In genomic region chrX:110145854-110146253, GRCh38 we compare ENCODE assay signal across 9 cellular contexts.
A peak's percentile ranks its signal among the peaks of the same experiment; 100 is the strongest.
DNase-seq lines count a peak whose midpoint lies in the region; ATAC-seq and TF ChIP-seq lines count a peak whose summit lies in the region.
"Had no signal": no experiment of that assay in that cellular context is flagged by ENCODE, and none has a peak within 500 bp of the region (broad histone marks: within the 10 kb centered on the region; RNA-seq: fewer than 3 reads in every experiment).

No MANE protein-coding gene starts in this region.

- no peak overlapping the region for H3K4me3 Mint-ChIP-seq in chondrocyte (ENCODE audit: unreplicated experiment)
- H3K4me3 Mint-ChIP-seq: activated naive CD8-positive, alpha-beta T cell treated with anti-CD3 and anti-CD28 coated beads, Interleukin-2, amount 10 ng/mL, durations not matched to agents 7 days and 5 days had no signal

- H3K4me3 ChIP-seq in OCI-LY1 (ENCODE audit: low read depth, low read length, poor library complexity, severe bottlenecking), result no peak overlapping the region
- H3K4me3 ChIP-seq in mesenchymal stem cell (ENCODE audit: insufficient read depth in 1 of 2, low read depth in 1 of 2, low read length in 2 of 2), result no peak overlapping the region

- H3K4me1 ChIP-seq in OCI-LY1 (ENCODE audit: insufficient read depth, low read length, severe bottlenecking) (no peaks in the 10 kb centered on the region), mesenchymal stem cell (ENCODE audit: control insufficient read depth, insufficient read depth, low read depth, low read length) (no peaks in the 10 kb centered on the region)

- H2AFZ ChIP-seq in OCI-LY1 (ENCODE audit: low read length) (no peak overlapping the region), mesenchymal stem cell (ENCODE audit: low read depth, low read length) (no peak overlapping the region)

- no peaks in the 10 kb centered on the region for H3K36me3 ChIP-seq in OCI-LY1 (ENCODE audit: insufficient read depth, low read length)
- H3K36me3 ChIP-seq in mesenchymal stem cell (ENCODE audit: control insufficient read depth in 1 of 2, insufficient read depth in 2 of 2, low read depth in 1 of 2, low read length in 2 of 2), result no peaks in the 10 kb centered on the region

- H3K9ac ChIP-seq in OCI-LY1 (ENCODE audit: low read length) (no peak overlapping the region), mesenchymal stem cell (ENCODE audit: low read length) (peak overlapping the region; percentile 37)

- no peak overlapping the region for H2BK12ac ChIP-seq in mesenchymal stem cell (ENCODE audit: low read length in 2 of 2)

- no peak overlapping the region for H3K4ac ChIP-seq in mesenchymal stem cell (ENCODE audit: low read depth in 1 of 2, low read length in 2 of 2)

- no peaks in the 10 kb centered on the region for H3K79me1 ChIP-seq in mesenchymal stem cell (replicated peaks; ENCODE audit: low read length, poor library complexity, severe bottlenecking)

- H3K4me1 Mint-ChIP-seq in chondrocyte (ENCODE audit: low read depth), result no peaks in the 10 kb centered on the region

- H3K9me3 ChIP-seq in OCI-LY1 (ENCODE audit: low read length), result no peaks in the 10 kb centered on the region
- no peaks in the 10 kb centered on the region for H3K9me3 ChIP-seq in mesenchymal stem cell (ENCODE audit: control insufficient read depth, low read length)

- peak; percentile 43 for TF ChIP-seq CTCF in OCI-LY1 (IDR thresholded peaks at IDR 0.05; ENCODE audit: low read length)
- peak; percentile 77 for TF ChIP-seq CTCF in chondrocyte (IDR thresholded peaks at IDR 0.05)

- peak overlapping the region in 1 of 2 experiments; percentile 21 for H3K18ac ChIP-seq in mesenchymal stem cell (ENCODE audit: low read depth in 1 of 2, low read length in 2 of 2)

- intact Hi-C loops in Right ventricle myocardium inferior (cut with DNase I) (loop anchor here (5.0 to 10.0 kb wide), 3 partner anchors 141 to 431 kb away; partner anchors contain the start of gene TMEM164), cardiac septum (cut with DNase I) (loop anchor here (2.0 to 10.0 kb wide), 4 partner anchors 101 to 431 kb away; partner anchors contain the start of gene TMEM164)

- H3F3A ChIP-seq in OCI-LY1 (ENCODE audit: insufficient read depth, low read length), result no peaks in the 10 kb centered on the region

- no peaks in the 10 kb centered on the region for H4K20me1 ChIP-seq in OCI-LY1 (ENCODE audit: insufficient read depth, low read length)

- H2BK120ac ChIP-seq in mesenchymal stem cell (ENCODE audit: low read depth, low read length), result no peak overlapping the region

- H2BK5ac ChIP-seq in mesenchymal stem cell (ENCODE audit: low read depth, low read length, poor library complexity, severe bottlenecking), result no peak overlapping the region

- 15% methylated on average over 3 of the region's 4 CpGs for WGBS in mesenchymal stem cell

- H3K9me3 Mint-ChIP-seq in chondrocyte (ENCODE audit: low read depth), result no peaks in the 10 kb centered on the region
- H3K9me3 Mint-ChIP-seq: activated naive CD8-positive, alpha-beta T cell treated with anti-CD3 and anti-CD28 coated beads, Interleukin-2, amount 10 ng/mL, durations not matched to agents 7 days and 5 days had no signal

- H3K27ac ChIP-seq in OCI-LY1 (ENCODE audit: low read depth, low read length, poor library complexity, severe bottlenecking) (no peak overlapping the region), mesenchymal stem cell (ENCODE audit: low read length, poor library complexity, severe bottlenecking) (no peak overlapping the region)

- DNase-seq in Right ventricle myocardium inferior (ENCODE audit: missing footprints) (no peak), cardiac septum (ENCODE audit: low spot score) (no peak), HCEC 1CT (peak; percentile 18), chondrocyte (ENCODE audit: low spot score) (no peak), mesenchymal stem cell (peak; percentile 49), T1000 (lab: John Stamatoyannopoulos, UW) (no peak)
- DNase-seq: activated naive CD8-positive, alpha-beta T cell treated with anti-CD3 and anti-CD28 coated beads, Interleukin-2, amount 10 ng/mL, durations not matched to agents 7 days and 5 days had no signal

- H4K8ac ChIP-seq in mesenchymal stem cell (ENCODE audit: low read length), result no peak overlapping the region

- no peaks in the 10 kb centered on the region for H3K9me2 ChIP-seq in OCI-LY1 (ENCODE audit: low read depth, low read length)

- no peak overlapping the region for H3K14ac ChIP-seq in mesenchymal stem cell (ENCODE audit: low read length in 2 of 2)

- H3K27me3 ChIP-seq in OCI-LY1 (ENCODE audit: insufficient read depth, low read length), result no peaks in the 10 kb centered on the region
- peaks cover 0 to 12% of the 10 kb centered on the region in 2 experiments for H3K27me3 ChIP-seq in mesenchymal stem cell (ENCODE audit: control insufficient read depth in 1 of 2, insufficient read depth in 1 of 2, low read length in 2 of 2)

- peaks cover 2% of the 10 kb centered on the region for H3K36me3 Mint-ChIP-seq in chondrocyte (ENCODE audit: low read depth)

- H3K27ac Mint-ChIP-seq in chondrocyte (ENCODE audit: unreplicated experiment), result no peak overlapping the region
- H3K27ac Mint-ChIP-seq: activated naive CD8-positive, alpha-beta T cell treated with anti-CD3 and anti-CD28 coated beads, Interleukin-2, amount 10 ng/mL, durations not matched to agents 7 days and 5 days had no signal

- H2AK5ac ChIP-seq in mesenchymal stem cell (ENCODE audit: low read length, severe bottlenecking), result no peak overlapping the region

- H3K23ac ChIP-seq in mesenchymal stem cell (ENCODE audit: low read length in 2 of 2), result no peak overlapping the region

- ATAC-seq in Right ventricle myocardium inferior (peak; percentile 48), HG02642 (IDR thresholded peaks at IDR 0.05; ENCODE audit: poor library complexity, unreplicated experiment) (no peak)

- H3K27me3 Mint-ChIP-seq in chondrocyte (ENCODE audit: low read depth), result no peaks in the 10 kb centered on the region
- H3K27me3 Mint-ChIP-seq: activated naive CD8-positive, alpha-beta T cell treated with anti-CD3 and anti-CD28 coated beads, Interleukin-2, amount 10 ng/mL, durations not matched to agents 7 days and 5 days had no signal

- H3K4me2 ChIP-seq in OCI-LY1 (ENCODE audit: low read length), result no peak overlapping the region
- no peak overlapping the region for H3K4me2 ChIP-seq in mesenchymal stem cell (ENCODE audit: low read length, poor library complexity, severe bottlenecking)

- no peak overlapping the region for H2BK15ac ChIP-seq in mesenchymal stem cell (ENCODE audit: low read depth, poor library complexity, severe bottlenecking)

- H3K79me2 ChIP-seq in OCI-LY1 (ENCODE audit: insufficient read depth, low read length), result no peaks in the 10 kb centered on the region

- H4K91ac ChIP-seq in mesenchymal stem cell (ENCODE audit: low read length), result no peak overlapping the region

Comparison
In these comparisons a context has a peak if more than half of its experiments do, and no peak if none do; other contexts are left out.
1. DNase-seq: peak in HCEC 1CT (single experiment) and mesenchymal stem cell (single experiment); none in Right ventricle myocardium inferior (single experiment), cardiac septum (single experiment), chondrocyte (single experiment) and T1000 (single experiment).